Comparison of ENCODE assay signal across 23 cellular contexts in genomic region chr6:150937126-150937906, GRCh38.
DNase-seq lines count a peak whose midpoint lies in the region; ATAC-seq, FAIRE-seq and TF ChIP-seq lines count a peak whose summit lies in the region.
"Had no signal": no experiment of that assay in that cellular context is flagged by ENCODE, and none has a peak within 500 bp of the region (broad histone marks: within the 10 kb centered on the region; RNA-seq: fewer than 3 reads in every experiment).

No MANE protein-coding gene starts in this region.

- H3K4me2 ChIP-seq in IMR-90 (ENCODE audit: low read depth, low read length) = no peak overlapping the region
- H3K4me2 ChIP-seq: smooth muscle cell had no signal

- H3K4me3 ChIP-seq in IMR-90 (ENCODE audit: insufficient read depth, low read depth, low read length) = no peak overlapping the region
- no peak overlapping the region for H3K4me3 ChIP-seq in fibroblast of mammary gland (ENCODE audit: control insufficient read depth, low read depth, low read length)
- H3K4me3 ChIP-seq in MG63 = no peak overlapping the region
- H3K4me3 ChIP-seq: esophagus muscularis mucosa, smooth muscle cell, suprapubic skin, vagina had no signal

- no peak overlapping the region for H3K14ac ChIP-seq in IMR-90 (replicated peaks; ENCODE audit: low read depth, low read length)

- peak overlapping the region; percentile 42; the same call in 1 of the 2 replicates for H4K91ac ChIP-seq in IMR-90 (ENCODE audit: insufficient read depth, low read depth, low read length)

- intact Hi-C loops in IMR-90 (cut with micrococcal nuclease) (no loop called here), sciatic nerve (cut with DNase I) (no loop called here), head of caudate nucleus (cut with DNase I) (no loop called here)

- H3K4me1 ChIP-seq in IMR-90 (ENCODE audit: control insufficient read depth, insufficient read depth, low read length) = peaks cover 10% of the 10 kb centered on the region

- peak overlapping the region in 1 of 2 experiments; percentile 33; a peak in 3 of 4 replicates for H4K8ac ChIP-seq in IMR-90 (ENCODE audit: low read depth in 2 of 2, low read length in 2 of 2)

- no peak for DNase-seq in IMR-90
- DNase-seq in fibroblast of mammary gland (ENCODE audit: low read depth) = peak; percentile 81
- DNase-seq in left kidney (ENCODE audit: low read depth, low spot score) = peak; percentile 79
- DNase-seq in sciatic nerve (ENCODE audit: low spot score) = no peak
- DNase-seq in head of caudate nucleus = no peak
- DNase-seq in MG63 = no peak
- no peak for DNase-seq in substantia nigra (lab: John Stamatoyannopoulos, UW)
- no peak for DNase-seq in GM19239 (ENCODE audit: insufficient read length, low spot score)
- DNase-seq: activated CD4-positive, alpha-beta T cell treated with anti-CD3 and anti-CD28 coated beads for 48 hours; activated naive CD4-positive, alpha-beta T cell treated with anti-CD3 and anti-CD28 coated beads, Interleukin-2, amount 10 ng/mL, durations not matched to agents 7 days and 5 days; caudate nucleus; endodermal cell; GDM1; NCI-H1105 treated with DMSO at 0.1 percent for 48 hours; NCI-H2029 treated with DMSO at 0.1 percent for 48 hours; NCI-H226; NCI-H748 treated with DMSO at 0.1 percent for 48 hours; T-helper 2 cell had no signal

- dilution Hi-C loops in IMR-90 (cut with HindIII; ENCODE audit: low sequenced_read_pairs, unreplicated experiment) = no loop called here

- H2AK5ac ChIP-seq in IMR-90 (ENCODE audit: low read depth, low read length) = 0 out of 2 replicates have a peak overlapping the region, but pooled peaks have one; percentile 5

- H3K4ac ChIP-seq in IMR-90 (ENCODE audit: low read depth, low read length) = no peak overlapping the region

- no peak overlapping the region for H3K18ac ChIP-seq in IMR-90 (ENCODE audit: low read depth, low read length)

- CTCF ChIA-PET in IMR-90 (lab: Yijun Ruan, JAX) = no interaction called here

- BruUV-seq in IMR-90 (replicated peaks; lab: Mats Ljungman, UMichigan) = no TSS peak

- no peak overlapping the region for H2BK20ac ChIP-seq in IMR-90 (ENCODE audit: low read depth, low read length)

- peak overlapping the region; percentile 23 for H2AFZ ChIP-seq in IMR-90 (replicated peaks; ENCODE audit: low read length, poor library complexity)

- no peak for TF ChIP-seq RAD21 in IMR-90 (IDR thresholded peaks at IDR 0.05; ENCODE audit: low read length)

- no peak overlapping the region for H3K23ac ChIP-seq in IMR-90 (ENCODE audit: low read depth, low read length)

- H3K56ac ChIP-seq in IMR-90 (ENCODE audit: extremely low read depth, insufficient read depth, low read length) = no peak overlapping the region

- H3K27ac ChIP-seq in IMR-90 (ENCODE audit: insufficient read depth, low read length) = no peak overlapping the region
- H3K27ac ChIP-seq in substantia nigra (ENCODE audit: low read depth, low read length, poor library complexity, severe bottlenecking) = no peak overlapping the region
- H3K27ac ChIP-seq: esophagus muscularis mucosa, suprapubic skin, vagina had no signal

- H3K9ac ChIP-seq in IMR-90 (ENCODE audit: low read depth, low read length) = no peak overlapping the region

- peaks cover 53 to 68% of the 10 kb centered on the region in 2 experiments for H3K79me1 ChIP-seq in IMR-90 (ENCODE audit: low read depth in 1 of 2, low read length in 2 of 2)

- no peaks in the 10 kb centered on the region for H3K9me3 ChIP-seq in IMR-90 (ENCODE audit: control insufficient read depth, insufficient read depth, low read length)
- H3K9me3 ChIP-seq in MG63 = no peaks in the 10 kb centered on the region
- H3K9me3 ChIP-seq: esophagus muscularis mucosa, suprapubic skin, vagina had no signal

- peaks cover 27% of the 10 kb centered on the region for H3K9me1 ChIP-seq in IMR-90 (ENCODE audit: insufficient read depth, low read length)

- in situ Hi-C loops in IMR-90 (cut with MboI; ENCODE audit: low sequenced_read_pairs) = no loop called here

- peak overlapping the region; percentile 66 for H2AK9ac ChIP-seq in IMR-90 (replicated peaks; ENCODE audit: low read depth, low read length, poor library complexity)

- peak overlapping the region; percentile 51 for H2BK5ac ChIP-seq in IMR-90 (ENCODE audit: low read depth, low read length, poor library complexity, severe bottlenecking)

- H4K5ac ChIP-seq in IMR-90 (ENCODE audit: low read depth, low read length) = peak overlapping the region; percentile 71; the same call in 1 of the 2 replicates

- no peak for TF ChIP-seq CTCF in IMR-90 (conservative IDR thresholded peaks at IDR 0.05; ENCODE audit: low read depth, low read length)
- TF ChIP-seq CTCF in fibroblast of mammary gland (conservative IDR thresholded peaks at IDR 0.05; ENCODE audit: control insufficient read depth, insufficient read depth, low read depth, low read length) = no peak

- no peak for ATAC-seq in IMR-90 (ENCODE audit: low read depth)
- peak; percentile 84 for ATAC-seq in sciatic nerve
- ATAC-seq: SK-N-SH treated with all-trans-retinoic acid at 6 μM for 48 hours had no signal

- H3K27me3 ChIP-seq in IMR-90 (ENCODE audit: control insufficient read depth, insufficient read depth, low read length) (no peaks in the 10 kb centered on the region), MG63 (no peaks in the 10 kb centered on the region)
- H3K27me3 ChIP-seq: esophagus muscularis mucosa, suprapubic skin, vagina had no signal

- no peak for TF ChIP-seq POLR2A in IMR-90 (IDR thresholded peaks at IDR 0.05; ENCODE audit: low read depth, low read length)

- peaks cover 63% of the 10 kb centered on the region for H3K36me3 ChIP-seq in IMR-90 (ENCODE audit: control insufficient read depth, insufficient read depth, low read length)
- peaks cover 80% of the 10 kb centered on the region for H3K36me3 ChIP-seq in MG63
- H3K36me3 ChIP-seq: suprapubic skin, vagina had no signal

- POLR2A ChIA-PET in IMR-90 (lab: Charles Lee; ENCODE audit: unreplicated experiment) = no interaction called here

- FAIRE-seq in GM19239 (lab: Jason Lieb, UNC) = no peak

- 71% methylated on average over 16 of the region's 27 CpGs; no CpG with 5 or more reads in 1 of the 2 experiments for WGBS in IMR-90 (ENCODE audit: extremely low coverage in 2 of 2, insufficient read length in 1 of 2), 2 experiments

- H2BK15ac ChIP-seq in IMR-90 (ENCODE audit: low read depth, low read length) = no peak overlapping the region

- H2BK120ac ChIP-seq in IMR-90 (ENCODE audit: low read depth, low read length) = no peak overlapping the region

- H4K20me1 ChIP-seq in IMR-90 (ENCODE audit: insufficient read depth, low read length) = no peaks in the 10 kb centered on the region

TF ChIP-seq in IMR-90, 13 proteins besides CTCF, POLR2A, EP300 and RAD21:
- TF ChIP-seq MAZ (IDR thresholded peaks at IDR 0.05; ENCODE audit: borderline replicate concordance, low read depth, low read length) (no peak), CEBPB (IDR thresholded peaks at IDR 0.05; ENCODE audit: low read depth, low read length) (no peak), USF2 (IDR thresholded peaks at IDR 0.05; ENCODE audit: low read depth, low read length) (no peak), RCOR1 (IDR thresholded peaks at IDR 0.05; ENCODE audit: insufficient replicate concordance, low read length) (no peak), MXI1 (IDR thresholded peaks at IDR 0.05; ENCODE audit: borderline replicate concordance, low read depth, low read length) (no peak), BHLHE40 (IDR thresholded peaks at IDR 0.05; ENCODE audit: low read depth, low read length) (no peak), SMC3 (IDR thresholded peaks at IDR 0.05; ENCODE audit: low read depth, low read length) (no peak), FOS (IDR thresholded peaks at IDR 0.05; ENCODE audit: low read depth, low read length) (no peak)

Comparison
In these comparisons a context has a peak if more than half of its experiments do, and no peak if none do; other contexts are left out.
1. DNase-seq: peak in fibroblast of mammary gland (single experiment) and left kidney (single experiment); none in IMR-90 (single experiment), sciatic nerve (single experiment), head of caudate nucleus (0 of 42), MG63 (single experiment), substantia nigra (0 of 49) and GM19239 (single experiment).